ENCODE assay signal across 1 cellular context in genomic region chr19:33275933-33276619, GRCh38.
TF ChIP-seq lines count a peak whose summit lies in the region.

No MANE protein-coding gene starts in this region.

TF ChIP-seq in liver, 16 proteins besides CTCF, POLR2A, EP300 and RAD21 (continued from another document):
- TF ChIP-seq FOXA2 (IDR thresholded peaks at IDR 0.05) (peak; percentile 99), MAX (IDR thresholded peaks at IDR 0.05) (peak; percentile 91), FOXA1 (IDR thresholded peaks at IDR 0.05) (peak; percentile 98), SP1 (IDR thresholded peaks at IDR 0.05) (peak; percentile 94), GABPA (IDR thresholded peaks at IDR 0.05 in 1 of 2, conservative IDR thresholded peaks at IDR 0.05 in 1 of 2) (no peak)
